ENCODE assay signal across 7 cellular contexts in the genomic region with DNA sequence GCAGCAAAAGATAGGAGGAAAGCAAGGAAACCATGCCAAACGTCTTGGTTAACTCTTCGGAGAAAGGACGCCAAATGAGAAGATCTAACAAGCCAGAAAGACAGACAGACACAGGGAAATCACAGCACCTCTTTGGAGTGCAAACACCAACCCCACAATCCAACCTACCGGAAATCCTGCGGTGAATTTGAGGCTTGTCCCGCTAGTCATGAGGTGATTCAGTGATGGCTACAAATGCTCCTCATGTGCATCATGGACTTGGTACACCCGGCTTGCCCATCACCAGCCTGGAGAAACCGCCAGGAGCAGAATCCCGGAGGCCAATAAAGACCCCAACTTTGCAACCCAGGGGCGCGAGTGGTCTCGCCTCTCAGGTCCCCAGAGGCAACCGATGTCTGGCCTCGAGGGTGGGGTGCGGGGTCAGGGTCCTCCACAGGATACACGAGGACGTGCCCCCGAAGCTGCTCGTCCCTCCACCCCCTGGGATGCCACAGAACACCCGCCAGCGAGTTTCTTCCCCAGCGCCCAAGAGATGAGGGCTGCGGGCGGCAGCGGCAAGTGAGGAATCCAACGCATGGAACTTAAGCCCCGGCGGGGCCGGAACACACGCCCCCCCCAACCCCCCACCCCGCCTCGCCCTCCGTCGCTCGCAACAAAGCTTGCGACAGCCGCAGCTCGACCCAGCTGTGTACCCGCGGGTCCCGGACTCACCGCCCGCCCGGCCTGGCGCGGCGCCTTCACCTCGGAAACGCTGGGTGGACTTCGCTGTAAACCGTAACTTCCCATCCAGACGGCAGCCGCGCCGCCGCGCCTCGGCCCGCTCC. TPM values are rescaled to one million over a fixed set of nuclear protein-coding genes. Genes with fewer than 3 reads are reported as not detected.
DNase-seq lines count a peak whose midpoint lies in the region; ATAC-seq and TF ChIP-seq lines count a peak whose summit lies in the region.
"Not testable (repeated sequence)": the region's sequence is repeated elsewhere in the genome, so short reads cannot be mapped to it uniquely, and the experiment has no call there.

No MANE protein-coding gene starts in this region.

- dilution Hi-C loops in mammary epithelial cell (cut with HindIII; ENCODE audit: low sequenced_read_pairs) = not testable (repeated sequence)

- not testable (repeated sequence) for H3K9me3 ChIP-seq in Loucy (ENCODE audit: insufficient read depth, low read depth, low read length); mammary epithelial cell (replicated peaks; ENCODE audit: insufficient read depth, low read length); iPS-18c (ENCODE audit: control insufficient read depth, insufficient read depth, low read length)

- peak; percentile 61 for ATAC-seq in GM18505 (IDR thresholded peaks at IDR 0.05; ENCODE audit: unreplicated experiment)
- peak; percentile 76 for ATAC-seq in HG02642 (IDR thresholded peaks at IDR 0.05; ENCODE audit: poor library complexity, unreplicated experiment)

- TF ChIP-seq POLR2A in GM18505 (IDR thresholded peaks at IDR 0.05; ENCODE audit: borderline replicate concordance, extremely low read depth, insufficient read depth, insufficient read length) = not testable (repeated sequence)

- H3K4me3 ChIP-seq in Loucy (ENCODE audit: low read length, poor library complexity, severe bottlenecking) (peak overlapping the region; percentile 72), mammary epithelial cell (replicated peaks in 1 of 3; ENCODE audit: insufficient read depth in 1 of 3, low read depth in 2 of 3, low read length in 3 of 3) (peak overlapping the region; percentile 58 to 73 (median 66)), iPS-18c (ENCODE audit: insufficient read depth, low read depth, low read length) (peak overlapping the region; percentile 55; the same call in 1 of the 2 replicates)

- not testable (repeated sequence) for H3K9me2 ChIP-seq in Loucy (replicated peaks; ENCODE audit: low read depth, low read length)

- DNase-seq in activated CD4-positive, CD25-positive, alpha-beta regulatory T cell treated with anti-CD3 and anti-CD28 coated beads, Interleukin-2, amount 50 U/mL, for 72 hours = peak; percentile 37
- peak; percentile 83 for DNase-seq in mammary epithelial cell
- DNase-seq in renal cortical epithelial cell (ENCODE audit: low read depth) = peak; percentile 53

- WGBS in mammary epithelial cell (ENCODE audit: low coverage, missing lambda C conversion rate) = 0% methylated on average over 6 of the region's 59 CpGs

- not testable (repeated sequence) for BruUV-seq in mammary epithelial cell (replicated peaks; lab: Mats Ljungman, UMichigan)

- not testable (repeated sequence) for H4K20me1 ChIP-seq in Loucy (ENCODE audit: insufficient read depth, low read length, poor library complexity, severe bottlenecking); mammary epithelial cell (ENCODE audit: insufficient read depth, low read length)

- CTCF ChIA-PET in mammary epithelial cell (lab: Charles Lee; ENCODE audit: low non-redundant PET) = not testable (repeated sequence)

- not testable (repeated sequence) for TF ChIP-seq CTCF in Loucy (conservative IDR thresholded peaks at IDR 0.05; ENCODE audit: low read length); mammary epithelial cell (conservative IDR thresholded peaks at IDR 0.05 in 1 of 2, IDR thresholded peaks at IDR 0.05 in 1 of 2; ENCODE audit: extremely low read depth in 1 of 2, insufficient read depth in 1 of 2, low read depth in 1 of 2, low read length in 2 of 2)

- H3K27ac ChIP-seq in mammary epithelial cell (ENCODE audit: insufficient read depth, low read depth, low read length) = not testable (repeated sequence)

- H3K4me1 ChIP-seq in Loucy (ENCODE audit: insufficient read depth, low read length, poor library complexity, severe bottlenecking); mammary epithelial cell (ENCODE audit: insufficient read depth, low read length): not testable (repeated sequence)

- not testable (repeated sequence) for H3K36me3 ChIP-seq in Loucy (ENCODE audit: insufficient read depth, low read length); mammary epithelial cell (ENCODE audit: insufficient read depth, low read length)

- peak overlapping the region; percentile 62 for H3K4me2 ChIP-seq in Loucy (ENCODE audit: low read depth, low read length, poor library complexity, severe bottlenecking)
- peak overlapping the region; percentile 47 for H3K4me2 ChIP-seq in mammary epithelial cell (ENCODE audit: insufficient read depth, low read depth, low read length)

- intact Hi-C loops in mammary epithelial cell (cut with micrococcal nuclease) = not testable (repeated sequence)

- in situ Hi-C loops in mammary epithelial cell (cut with MboI; ENCODE audit: low sequenced_read_pairs in 2 of 2) = not testable (repeated sequence)

- not testable (repeated sequence) for H3K27me3 ChIP-seq in Loucy (ENCODE audit: insufficient read depth, low read length, poor library complexity, severe bottlenecking); mammary epithelial cell (ENCODE audit: insufficient read depth, low read length)

- H3K9ac ChIP-seq in Loucy (ENCODE audit: low read depth, low read length, poor library complexity, severe bottlenecking) = peak overlapping the region; percentile 39
- not testable (repeated sequence) for H3K9ac ChIP-seq in mammary epithelial cell (ENCODE audit: insufficient read depth, low read length)

- H3K79me2 ChIP-seq in Loucy (ENCODE audit: insufficient read depth, low read length); mammary epithelial cell (ENCODE audit: insufficient read depth, low read length): not testable (repeated sequence)

- not testable (repeated sequence) for H3F3A ChIP-seq in Loucy (ENCODE audit: low read depth)

- H2AFZ ChIP-seq in Loucy (ENCODE audit: low read length) = not testable (repeated sequence)
- peak overlapping the region; percentile 99 for H2AFZ ChIP-seq in mammary epithelial cell (ENCODE audit: low read depth, low read length)

RNA-seq across cellular contexts. Expression of gene NBPF20, which starts 0.6 kb away (rescaled TPM):
- 10 to 100 TPM in 1 of 2 donors, 1 to 10 TPM in 1; 2.7 to 10.7 TPM for total RNA-seq in mammary epithelial cell
- 3.9 TPM for polyA plus RNA-seq in mammary epithelial cell
- 7.4 TPM for polyA minus RNA-seq in mammary epithelial cell
- 1.7 and 13.5 TPM in 2 replicates for total RNA-seq in renal cortical epithelial cell
